ENCODE assay signal across 8 cellular contexts in the genomic region with DNA sequence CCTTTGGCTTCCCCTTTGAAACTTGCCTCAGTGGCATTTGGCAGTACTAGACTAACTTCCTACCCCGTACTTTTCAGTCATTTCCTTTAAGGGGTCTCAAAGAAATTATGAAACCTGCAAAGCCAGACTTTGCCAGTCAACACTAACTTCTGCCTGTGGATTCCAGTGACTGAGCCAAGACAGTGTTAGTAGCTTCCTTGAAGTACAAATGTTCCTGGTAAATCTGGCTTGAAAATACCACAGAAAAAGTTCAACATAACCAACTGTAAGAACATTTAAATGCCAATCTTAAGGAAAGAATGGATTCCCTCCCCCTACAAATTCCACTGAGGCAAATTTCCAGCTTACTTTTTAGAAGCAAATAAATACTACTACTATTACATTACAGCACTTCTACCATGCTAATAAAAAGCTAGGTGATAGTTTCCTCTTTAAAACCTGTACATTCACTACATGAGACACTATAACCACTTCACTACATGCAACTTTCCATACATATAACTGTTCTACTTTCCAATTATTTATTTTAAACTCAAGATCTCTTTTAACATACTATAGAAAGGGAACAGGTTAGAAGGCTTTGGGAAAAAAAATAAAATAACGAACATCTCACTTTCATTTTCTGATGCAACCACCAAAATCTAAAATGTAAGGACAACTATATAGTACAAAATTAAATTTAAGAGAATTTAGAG. TPM values are rescaled to one million over a fixed set of nuclear protein-coding genes. Genes with fewer than 3 reads are reported as not detected.
DNase-seq lines count a peak whose midpoint lies in the region; ATAC-seq and TF ChIP-seq lines count a peak whose summit lies in the region.

No MANE protein-coding gene starts in this region.

- ATAC-seq in HG02870 (IDR thresholded peaks at IDR 0.05; ENCODE audit: unreplicated experiment) (no peak), GM21737 (IDR thresholded peaks at IDR 0.05; ENCODE audit: unreplicated experiment) (no peak)

- H3K9me3 Mint-ChIP-seq in Calu3 (ENCODE audit: low read depth, unreplicated experiment) (no peaks in the 10 kb centered on the region), endothelial cell (ENCODE audit: unreplicated experiment) (no peaks in the 10 kb centered on the region)

- CTCF ChIA-PET in Calu3 (lab: Charles Lee): interaction anchor here (0.5 to 1.7 kb wide), 7 partner anchors 10 to 185 kb away, joined by 3 to 6 read pairs (median 4); no protein-coding TSS in a partner anchor

- H3K27me3 Mint-ChIP-seq in Calu3 (ENCODE audit: unreplicated experiment): no peaks in the 10 kb centered on the region
- peaks cover 5% of the 10 kb centered on the region for H3K27me3 Mint-ChIP-seq in endothelial cell (ENCODE audit: unreplicated experiment)

- peak overlapping the region; percentile 91 for H3K27ac Mint-ChIP-seq in Calu3 (ENCODE audit: unreplicated experiment)
- H3K27ac Mint-ChIP-seq in endothelial cell (ENCODE audit: unreplicated experiment): peak overlapping the region; percentile 74

- H4K20me1 ChIP-seq in OCI-LY1 (ENCODE audit: insufficient read depth, low read length): no peaks in the 10 kb centered on the region

- H3K4me2 ChIP-seq in OCI-LY1 (ENCODE audit: low read length): peak overlapping the region; percentile 90

- no peaks in the 10 kb centered on the region for H3K27me3 ChIP-seq in OCI-LY1 (ENCODE audit: insufficient read depth, low read length)
- H3K27me3 ChIP-seq in ovary: no peaks in the 10 kb centered on the region

- H3K36me3 ChIP-seq in OCI-LY1 (ENCODE audit: insufficient read depth, low read length) (peaks cover 33% of the 10 kb centered on the region; the same call in 1 of the 2 replicates), ovary (no peaks in the 10 kb centered on the region)

- H3K9ac ChIP-seq in OCI-LY1 (ENCODE audit: low read length): peak overlapping the region; percentile 92

- 36 to 46% (median 36%) methylated on average over 2 of the region's 2 CpGs for WGBS in ovary, 3 donors
- 20 to 24% methylated on average over 2 of the region's 2 CpGs for WGBS in lower leg skin, 2 donors

- no peaks in the 10 kb centered on the region for H3K9me2 ChIP-seq in OCI-LY1 (ENCODE audit: low read depth, low read length)

- intact Hi-C loops in Calu3 (cut with micrococcal nuclease; ENCODE audit: unreplicated experiment) (loop anchor here (5.0 kb wide), 5 partner anchors 35 to 185 kb away; no protein-coding TSS in a partner anchor), ovary (cut with DNase I) (no loop called here), lower leg skin (cut with DNase I; ENCODE audit: low total_unique reads) (no loop called here)

- BruUV-seq in Calu3 (replicated peaks; lab: Mats Ljungman, UMichigan): no TSS peak

- H3K9me3 ChIP-seq in OCI-LY1 (ENCODE audit: low read length) (no peaks in the 10 kb centered on the region), ovary (no peaks in the 10 kb centered on the region)

- TF ChIP-seq POLR2A in ovary (IDR thresholded peaks at IDR 0.05): no peak
- no peak for TF ChIP-seq POLR2A in lower leg skin (IDR thresholded peaks at IDR 0.05)

- no peak overlapping the region for H2AFZ ChIP-seq in OCI-LY1 (ENCODE audit: low read length)

- H3K79me2 ChIP-seq in OCI-LY1 (ENCODE audit: insufficient read depth, low read length): peaks cover 68% of the 10 kb centered on the region

- H3K36me3 Mint-ChIP-seq in Calu3 (ENCODE audit: insufficient read depth, unreplicated experiment) (peaks cover 38% of the 10 kb centered on the region), endothelial cell (ENCODE audit: low read depth, unreplicated experiment) (peaks cover 8% of the 10 kb centered on the region)

- H3K4me1 Mint-ChIP-seq in Calu3 (ENCODE audit: low read depth, unreplicated experiment) (peaks cover 34% of the 10 kb centered on the region), endothelial cell (ENCODE audit: unreplicated experiment) (peaks cover 48% of the 10 kb centered on the region)

- no peak for DNase-seq in Calu3
- DNase-seq in endothelial cell (ENCODE audit: low spot score): no peak
- no peak for DNase-seq in ovary
- no peak for DNase-seq in DMS 273 (lab: John Stamatoyannopoulos, UW; ENCODE audit: unreplicated experiment)
- no peak for DNase-seq in lower leg skin (ENCODE audit: low spot score in 2 of 2)

- H3K4me3 ChIP-seq in OCI-LY1 (ENCODE audit: low read depth, low read length, poor library complexity, severe bottlenecking): peak overlapping the region; percentile 91
- peak overlapping the region; percentile 100 for H3K4me3 ChIP-seq in ovary
- no peak overlapping the region for H3K4me3 ChIP-seq in lower leg skin (ENCODE audit: low read depth, poor library complexity, severe bottlenecking)

- peak overlapping the region; percentile 78 for H3K27ac ChIP-seq in OCI-LY1 (ENCODE audit: low read depth, low read length, poor library complexity, severe bottlenecking)
- H3K27ac ChIP-seq in ovary: peak overlapping the region in 1 of 2 donors; percentile 4

- no peaks in the 10 kb centered on the region for H3F3A ChIP-seq in OCI-LY1 (ENCODE audit: insufficient read depth, low read length)

- H3K4me3 Mint-ChIP-seq in Calu3 (ENCODE audit: low read depth, unreplicated experiment) (peak overlapping the region; percentile 94), endothelial cell (ENCODE audit: unreplicated experiment) (peak overlapping the region; percentile 84)

- TF ChIP-seq CTCF in Calu3 (IDR thresholded peaks at IDR 0.05; ENCODE audit: unreplicated experiment): no peak
- no peak for TF ChIP-seq CTCF in OCI-LY1 (IDR thresholded peaks at IDR 0.05; ENCODE audit: low read length)
- TF ChIP-seq CTCF in endothelial cell (IDR thresholded peaks at IDR 0.05; ENCODE audit: unreplicated experiment): no peak
- no peak for TF ChIP-seq CTCF in ovary (IDR thresholded peaks at IDR 0.05)
- no peak for TF ChIP-seq CTCF in lower leg skin (IDR thresholded peaks at IDR 0.05)

- no peak for TF ChIP-seq EP300 in ovary (IDR thresholded peaks at IDR 0.05)

- H3K4me1 ChIP-seq in OCI-LY1 (ENCODE audit: insufficient read depth, low read length, severe bottlenecking): peaks cover 74% of the 10 kb centered on the region
- peaks cover 3% of the 10 kb centered on the region for H3K4me1 ChIP-seq in ovary (ENCODE audit: insufficient read depth)

RNA-seq across cellular contexts. Expression of a gene that starts 2.4 kb away (rescaled TPM):
- total RNA-seq in Calu3 (2022): 26.2 and 27.3 TPM in 2 replicates
- total RNA-seq in endothelial cell (ENCODE audit: unreplicated experiment): 46.4 TPM
- 10 to 100 TPM in 4 of 7 donors, 1 to 10 TPM in 3; 5.7 to 14.4 (median 12.0) TPM for total RNA-seq in ovary
- polyA plus RNA-seq in ovary: 10 to 100 TPM in 1 of 2 donors, 1 to 10 TPM in 1; 6.3 to 13.3 TPM
- total RNA-seq in lower leg skin: 10 to 100 TPM; 38.4 to 57.0 (median 46.0) TPM
